Comparison of ENCODE assay signal across 22 cellular contexts in genomic region chr12:87856-88255, GRCh38. TPM values are rescaled to one million over a fixed set of nuclear protein-coding genes. Genes with fewer than 3 reads are reported as not detected.
DNase-seq lines count a peak whose midpoint lies in the region; ATAC-seq, FAIRE-seq and TF ChIP-seq lines count a peak whose summit lies in the region.
"Had no signal": no experiment of that assay in that cellular context is flagged by ENCODE, and none has a peak within 500 bp of the region (broad histone marks: within the 10 kb centered on the region; RNA-seq: fewer than 3 reads in every experiment).

No MANE protein-coding gene starts in this region.

- no peaks in the 10 kb centered on the region for H3K27me3 ChIP-seq in K562 (ENCODE audit: control insufficient read depth in 2 of 2, insufficient read depth in 2 of 2, low read length in 2 of 2)

- H3K9me1 ChIP-seq in K562 (ENCODE audit: control insufficient read depth, insufficient read depth, low read length) = no peaks in the 10 kb centered on the region

- no peak for FAIRE-seq in K562 (lab: Jason Lieb, UNC)
- FAIRE-seq in GM12892 (lab: Jason Lieb, UNC) = no peak
- FAIRE-seq: GM12891, GM19239, H54 had no signal

- H3K9me3 ChIP-seq in K562 (replicated peaks; ENCODE audit: control insufficient read depth, insufficient read depth, low read depth, low read length) = peaks cover 2% of the 10 kb centered on the region; the same call in 1 of the 2 replicates
- H3K9me3 ChIP-seq: HAP-1 had no signal

- no peak overlapping the region for H3K27ac ChIP-seq in K562 (ENCODE audit: extremely low read depth, low read depth, low read length)

- H3K79me2 ChIP-seq in K562 (ENCODE audit: control insufficient read depth, insufficient read depth, low read length) = no peaks in the 10 kb centered on the region

- ATAC-seq in K562 (peak; percentile 66), GM18907 (IDR thresholded peaks at IDR 0.05; ENCODE audit: unreplicated experiment) (no peak)
- ATAC-seq: GM23338 had no signal

- H3K4me1 Mint-ChIP-seq in nephron = peaks cover 21% of the 10 kb centered on the region
- H3K4me1 Mint-ChIP-seq: CD4-positive, alpha-beta memory T cell had no signal

- H3K4me2 ChIP-seq in K562 (ENCODE audit: insufficient read depth, low read length) = no peak overlapping the region
- H3K4me2 ChIP-seq: GM23338 had no signal

- TF ChIP-seq POLR2A in K562 (conservative IDR thresholded peaks at IDR 0.05) (no peak), GM12892 (IDR thresholded peaks at IDR 0.05; ENCODE audit: low read depth, low read length) (no peak)

- peak overlapping the region; percentile 82 to 94 (median 88) for H3K27ac Mint-ChIP-seq in nephron
- H3K27ac Mint-ChIP-seq: CD4-positive, alpha-beta memory T cell; GM23338; HFFc6 had no signal

- POLR2A ChIA-PET in K562 (lab: Yijun Ruan, JAX) = interaction anchor here (0.8 kb wide), 1 partner anchor 10 kb away, joined by 4 read pairs; no protein-coding TSS in a partner anchor

- H3K4me3 Mint-ChIP-seq in nephron = no peak overlapping the region
- H3K4me3 Mint-ChIP-seq: CD4-positive, alpha-beta memory T cell; GM23338; HFFc6 had no signal

- peaks cover 21% of the 10 kb centered on the region for H3K27me3 Mint-ChIP-seq in nephron (ENCODE audit: low read depth)

- no peak overlapping the region for H3K4me3 ChIP-seq in K562
- no peak overlapping the region for H3K4me3 ChIP-seq in choroid plexus epithelial cell (ENCODE audit: low read depth, low read length)
- H3K4me3 ChIP-seq: GM23338, HAP-1 had no signal

- WGBS in K562 (ENCODE audit: insufficient coverage, low coverage, missing lambda C conversion rate) = 28% methylated on average over 9 of the region's 9 CpGs

- DNase-seq in K562 (ENCODE audit: extremely low read depth in 1 of 4, low spot score in 3 of 4) (no peak), choroid plexus epithelial cell (ENCODE audit: low read depth) (peak; percentile 68), HPDE6-E6E7 (ENCODE audit: extremely low spot score) (no peak), GM12892 (ENCODE audit: insufficient read length) (no peak)
- DNase-seq: Calu3; CD4-positive, alpha-beta memory T cell; COR-L47; DMS53; DMS79 treated with DMSO at 0.1 percent for 48 hours; GF-D8; HFFc6 had no signal

- no peak for TF ChIP-seq EP300 in K562 (IDR thresholded peaks at IDR 0.05; ENCODE audit: low read length)

- CTCF ChIA-PET in K562 (lab: Yijun Ruan, JAX; ENCODE audit: low intra/inter-chr PET ratio) = no interaction called here

- in situ Hi-C loops in K562 (cut with MboI) = no loop called here

- peaks cover 3 to 14% of the 10 kb centered on the region in 2 experiments; a peak in 2 of 5 replicates for H3K4me1 ChIP-seq in K562 (replicated peaks in 1 of 2; ENCODE audit: control insufficient read depth in 2 of 2, insufficient read depth in 2 of 2, low read length in 2 of 2)
- H3K4me1 ChIP-seq: HAP-1 had no signal

- no peaks in the 10 kb centered on the region for H3K36me3 ChIP-seq in K562 (ENCODE audit: control insufficient read depth, insufficient read depth, low read length)
- H3K36me3 ChIP-seq: HAP-1 had no signal

- H2AFZ ChIP-seq in K562 (ENCODE audit: low read depth, low read length) = peak overlapping the region; percentile 82
- H2AFZ ChIP-seq: GM23338 had no signal

- H3K36me3 Mint-ChIP-seq in nephron (ENCODE audit: low read depth) = no peaks in the 10 kb centered on the region
- H3K36me3 Mint-ChIP-seq: CD4-positive, alpha-beta memory T cell had no signal

- no peak for TF ChIP-seq RAD21 in K562 (CRISPR knock-in tag; conservative IDR thresholded peaks at IDR 0.05 in 1 of 2, IDR thresholded peaks at IDR 0.05 in 1 of 2)

- BruUV-seq in K562 (replicated peaks; lab: Mats Ljungman, UMichigan) = no TSS peak

- TF ChIP-seq CTCF in K562 (IDR thresholded peaks at IDR 0.05 in 2 of 3, conservative IDR thresholded peaks at IDR 0.05 in 1 of 3; ENCODE audit: insufficient read depth in 2 of 3, low read depth in 1 of 3, low read length in 3 of 3) (no peak), choroid plexus epithelial cell (conservative IDR thresholded peaks at IDR 0.05; ENCODE audit: low read depth, low read length) (no peak), nephron (IDR thresholded peaks at IDR 0.05; ENCODE audit: unreplicated experiment in 3 of 3) (no peak)

- H4K20me1 ChIP-seq in K562 (replicated peaks; ENCODE audit: control insufficient read depth, insufficient read depth, low read length) = no peaks in the 10 kb centered on the region

- intact Hi-C loops in K562 (cut with micrococcal nuclease) = no loop called here

- H3K9ac ChIP-seq in K562 (ENCODE audit: insufficient read depth in 1 of 2, low read depth in 2 of 2, low read length in 2 of 2) = no peak overlapping the region; a peak in 1 of 4 replicates

- H3K9me3 Mint-ChIP-seq in nephron = peaks cover 19% of the 10 kb centered on the region
- H3K9me3 Mint-ChIP-seq: HFFc6 had no signal

TF ChIP-seq in K562, 482 proteins besides CTCF, POLR2A, EP300 and RAD21:
- TF ChIP-seq KDM1A (IDR thresholded peaks at IDR 0.05) (no peak), XRCC5 (IDR thresholded peaks at IDR 0.05; ENCODE audit: low read depth, low read length) (no peak), SMAD1 (IDR thresholded peaks at IDR 0.05; ENCODE audit: low read depth, low read length, partially characterized antibody) (no peak), ZNF507 (tag; conservative IDR thresholded peaks at IDR 0.05) (no peak), ZNF12 (CRISPR knock-in tag; IDR thresholded peaks at IDR 0.05) (no peak), NUFIP1 (IDR thresholded peaks at IDR 0.05; ENCODE audit: partially characterized antibody) (no peak), FOXJ2 (tag; IDR thresholded peaks at IDR 0.05) (no peak), CREBBP (IDR thresholded peaks at IDR 0.05; ENCODE audit: low read depth, low read length) (no peak), TBP (optimal IDR thresholded peaks at IDR 0.05; ENCODE audit: low read depth, low read length) (no peak), RUNX1 (IDR thresholded peaks at IDR 0.05; ENCODE audit: low read depth) (no peak), ILF3 (IDR thresholded peaks at IDR 0.05; ENCODE audit: borderline replicate concordance) (no peak), ID3 (CRISPR knock-in tag; IDR thresholded peaks at IDR 0.05) (no peak), ID3 (tag; IDR thresholded peaks at IDR 0.05) (no peak), YY1 (IDR thresholded peaks at IDR 0.05; ENCODE audit: borderline replicate concordance in 1 of 3, control insufficient read depth in 1 of 3, extremely low read depth in 1 of 3, insufficient read depth in 3 of 3, insufficient read length in 1 of 3, insufficient replicate concordance in 2 of 3, low read depth in 1 of 3, low read length in 2 of 3) (no peak), HMG20B (CRISPR knock-in tag; IDR thresholded peaks at IDR 0.05) (no peak), MEF2D (tag; conservative IDR thresholded peaks at IDR 0.05; ENCODE audit: low read depth) (no peak), FUS (optimal IDR thresholded peaks at IDR 0.05; ENCODE audit: low read depth, low read length) (no peak)
- TF ChIP-seq, protein P1, sequence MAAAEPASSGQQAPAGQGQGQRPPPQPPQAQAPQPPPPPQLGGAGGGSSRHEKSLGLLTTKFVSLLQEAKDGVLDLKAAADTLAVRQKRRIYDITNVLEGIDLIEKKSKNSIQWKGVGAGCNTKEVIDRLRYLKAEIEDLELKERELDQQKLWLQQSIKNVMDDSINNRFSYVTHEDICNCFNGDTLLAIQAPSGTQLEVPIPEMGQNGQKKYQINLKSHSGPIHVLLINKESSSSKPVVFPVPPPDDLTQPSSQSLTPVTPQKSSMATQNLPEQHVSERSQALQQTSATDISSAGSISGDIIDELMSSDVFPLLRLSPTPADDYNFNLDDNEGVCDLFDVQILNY (CRISPR knock-in tag; IDR thresholded peaks at IDR 0.05) = no peak

RNA-seq across cellular contexts. Expression of gene IQSEC3, which starts 21.3 kb away (rescaled TPM):
- total RNA-seq in K562 (2011; cell fraction: chromatin; rRNA removed; ENCODE audit: low replicate concordance) = 0.25 and 0.62 TPM in 2 replicates
- 0.39 and 0.50 TPM in 2 replicates for total RNA-seq in K562 (2011; cell fraction: nucleolus; rRNA removed)
- total RNA-seq in K562 (2011; cell fraction: nucleoplasm; rRNA removed) = 0.23 and 0.37 TPM in 2 replicates
- total RNA-seq in K562 (2014; rRNA removed) (0.04 and 0.14 TPM in 2 replicates), K562 (2014; rRNA removed; fragmentation: Illumina TruSeq; extraction: Trizol) (not detected in 2 replicates), K562 (2015; rRNA removed; fragmentation: Illumina TruSeq; extraction: Trizol) (under 0.01 and 0.04 TPM in 2 replicates), K562 (2021) (0.07 and 0.11 TPM in 2 replicates)
- polyA plus RNA-seq in K562 (2011; rRNA removed) (0.11 and 0.25 TPM in 2 replicates), K562 (2014; fragmentation: Illumina TruSeq; extraction: Trizol) (0.04 TPM in 1 of 2 replicates, not detected in the other), K562 (2014; fragmentation: Nextera tagmentation; extraction: Ambion mirVana) (not detected), K562 (2014; rRNA removed) (0.04 and 0.15 TPM in 2 replicates)
- polyA plus RNA-seq in K562 (2011; cell fraction: cytosol; rRNA removed) = 0.04 and 0.24 TPM in 2 replicates
- polyA plus RNA-seq in K562 (2011; cell fraction: nucleus; rRNA removed) = 0.63 and 1.0 TPM in 2 replicates
- 0.09 and 0.14 TPM in 2 replicates for polyA plus RNA-seq in K562 (2012)
- 0.07 TPM in 1 of 2 replicates, not detected in the other for polyA minus RNA-seq in K562 (2011; rRNA and poly(A)+ RNA removed)
- polyA minus RNA-seq in K562 (2011; cell fraction: cytosol; rRNA and poly(A)+ RNA removed) = 0.38 TPM in 1 of 2 replicates, not detected in the other
- 0.40 and 0.56 TPM in 2 replicates for polyA minus RNA-seq in K562 (2011; cell fraction: nucleus; rRNA and poly(A)+ RNA removed)
- polyA plus RNA-seq in GM12892 (2012; ENCODE audit: missing spikeins) = not detected
- total RNA-seq: A172, A673, Calu3, G401, HFFc6 had no signal
- polyA plus RNA-seq: BJ; CD4-positive, alpha-beta memory T cell had no signal
